25 cellular contexts compared by ENCODE assay signal in the genomic region with DNA sequence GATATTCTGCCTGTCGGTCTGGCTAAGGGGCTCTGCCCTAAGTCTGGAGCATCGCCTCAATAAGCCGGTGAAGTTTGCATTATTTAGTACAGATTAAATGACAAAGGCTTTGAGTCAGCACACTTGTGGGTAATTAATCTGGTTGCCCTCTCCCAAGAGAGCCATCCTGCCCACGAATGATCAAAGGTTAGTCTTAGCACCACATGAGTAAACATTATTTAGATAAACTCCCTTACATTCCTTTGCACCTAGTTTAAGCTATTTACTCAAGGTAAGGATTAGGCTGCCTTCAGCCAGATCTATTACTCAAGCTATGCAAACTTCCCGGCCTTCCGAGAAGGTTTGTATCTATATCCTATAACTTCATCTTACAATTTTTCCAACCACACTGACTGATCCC.
"Had no signal": no experiment of that assay in that cellular context is flagged by ENCODE, and none has a peak within 500 bp of the region (broad histone marks: within the 10 kb centered on the region; RNA-seq: fewer than 3 reads in every experiment).

No MANE protein-coding gene starts in this region.

- H3K27ac Mint-ChIP-seq: activated naive CD4-positive, alpha-beta T cell treated with anti-CD3 and anti-CD28 coated beads for 36 hours; activated naive CD8-positive, alpha-beta T cell treated with anti-CD3 and anti-CD28 coated beads for 36 hours; dendritic cell treated with granulocyte-macrophage colony-stimulating factor and Interleukin-4, amounts not matched to agents 40 ng/mL and 50 ng/mL, for 4 days; naive thymus-derived CD4-positive, alpha-beta T cell had no signal

- H3K4me1 Mint-ChIP-seq: activated naive CD8-positive, alpha-beta T cell treated with anti-CD3 and anti-CD28 coated beads for 36 hours; central memory CD8-positive, alpha-beta T cell; naive thymus-derived CD4-positive, alpha-beta T cell; neural crest cell had no signal

- H3K27ac ChIP-seq: adrenal gland, brain microvascular endothelial cell, epithelial cell of prostate, pancreas, psoas muscle, right atrium auricular region, suprapubic skin, tibial artery, WERI-Rb-1 had no signal

- H3K4me3 Mint-ChIP-seq: activated naive CD4-positive, alpha-beta T cell treated with anti-CD3 and anti-CD28 coated beads for 36 hours; activated naive CD8-positive, alpha-beta T cell treated with anti-CD3 and anti-CD28 coated beads for 36 hours; central memory CD8-positive, alpha-beta T cell; dendritic cell treated with granulocyte-macrophage colony-stimulating factor and Interleukin-4, amounts not matched to agents 40 ng/mL and 50 ng/mL, for 4 days; naive thymus-derived CD4-positive, alpha-beta T cell; neural crest cell had no signal

- ATAC-seq: activated CD4-positive, CD25-positive, alpha-beta regulatory T cell treated with anti-CD3 and anti-CD28 coated beads, Interleukin-2, amount 50 U/mL, for 24 hours; naive thymus-derived CD4-positive, alpha-beta T cell; pancreas; psoas muscle had no signal

- DNase-seq: activated CD4-positive, alpha-beta T cell treated with anti-CD3 and anti-CD28 coated beads for 48 hours; activated CD4-positive, alpha-beta T cell treated with anti-CD3 and anti-CD28 coated beads, Interleukin-2, amount 50 U/mL, for 48 hours; activated CD8-positive, alpha-beta memory T cell treated with anti-CD3 and anti-CD28 coated beads for 24 hours; activated effector memory CD4-positive, alpha-beta T cell treated with anti-CD3 and anti-CD28 coated beads, Interleukin-2, amount 50 U/mL, for 16 hours; activated naive CD4-positive, alpha-beta T cell treated with anti-CD3 and anti-CD28 coated beads for 36 hours; activated naive CD8-positive, alpha-beta T cell treated with anti-CD3 and anti-CD28 coated beads for 36 hours; adrenal gland; brain microvascular endothelial cell; midbrain; naive thymus-derived CD4-positive, alpha-beta T cell; nucleus accumbens; pancreas; psoas muscle; stimulated activated CD4-positive, alpha-beta T cell treated with anti-CD3 and anti-CD28 coated beads, Interleukin-15, amount 100 ng/mL, for 24 hours; stimulated activated CD4-positive, alpha-beta T cell treated with anti-CD3 and anti-CD28 coated beads, Interleukin-2, amount 100 ng/mL, for 24 hours; stimulated activated naive CD4-positive, alpha-beta T cell; tibial artery; WERI-Rb-1 had no signal

- H3K4me3 ChIP-seq: adrenal gland, pancreas, psoas muscle, right atrium auricular region, suprapubic skin, tibial artery had no signal

- H3K36me3 ChIP-seq: adrenal gland, brain microvascular endothelial cell, pancreas, right atrium auricular region, suprapubic skin, tibial artery, WERI-Rb-1 had no signal

- H3K36me3 Mint-ChIP-seq: activated naive CD8-positive, alpha-beta T cell treated with anti-CD3 and anti-CD28 coated beads for 36 hours; naive thymus-derived CD4-positive, alpha-beta T cell had no signal

- H3K27me3 ChIP-seq: adrenal gland, brain microvascular endothelial cell, pancreas, right atrium auricular region, suprapubic skin, tibial artery had no signal

- H3K4me1 ChIP-seq: adrenal gland, pancreas, psoas muscle, right atrium auricular region, suprapubic skin, tibial artery had no signal

- H3K27me3 Mint-ChIP-seq: central memory CD8-positive, alpha-beta T cell; dendritic cell treated with granulocyte-macrophage colony-stimulating factor and Interleukin-4, amounts not matched to agents 40 ng/mL and 50 ng/mL, for 4 days had no signal

- H3K9me3 ChIP-seq: pancreas, suprapubic skin had no signal
